In the genomic region with DNA sequence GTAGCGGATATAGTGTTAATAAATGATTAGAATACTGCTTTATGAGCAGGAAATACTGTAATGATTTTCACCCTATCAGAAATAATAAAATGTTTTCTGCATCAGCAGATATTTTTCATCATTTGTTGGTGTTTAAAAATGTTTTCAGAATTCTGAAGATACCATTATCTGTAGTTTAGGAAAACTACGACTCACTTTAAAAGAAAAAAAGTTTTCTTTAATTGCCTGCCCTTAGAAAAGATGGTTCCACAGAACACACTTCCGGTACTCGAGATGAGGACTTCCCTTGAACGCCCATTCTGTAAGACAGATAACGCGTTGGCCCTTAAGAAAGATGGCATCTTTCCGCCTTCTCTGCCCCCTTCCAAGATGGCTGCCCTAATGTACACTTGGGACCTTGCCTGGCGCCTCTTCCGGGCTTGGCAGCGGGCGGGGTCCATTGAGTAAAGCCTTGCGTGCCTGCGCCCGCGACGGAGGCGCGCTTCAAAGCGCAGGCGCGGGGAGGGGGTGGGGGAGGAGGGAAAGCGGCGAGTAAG, we compare ENCODE assay signal across 1 cellular context.
TF ChIP-seq lines count a peak whose summit lies in the region.

Gene SZRD1, plus strand, starts transcription at position 521 of the 536 bp plus-strand sequence. CDS start 16 bp downstream, outside the sequence.

TF ChIP-seq in HCT116, 20 proteins besides CTCF, POLR2A, EP300 and RAD21 (continued from another document):
- TF ChIP-seq SIN3A (IDR thresholded peaks at IDR 0.05; ENCODE audit: low read depth), result no peak
- 0 out of 2 replicates have a peak, but pooled peaks have one; percentile 14 for TF ChIP-seq FOSL1 (IDR thresholded peaks at IDR 0.05; ENCODE audit: low read depth)
- TF ChIP-seq POLR2AphosphoS5 (IDR thresholded peaks at IDR 0.05; ENCODE audit: low read depth, low read length), result no peak
- TF ChIP-seq SP1 (IDR thresholded peaks at IDR 0.05; ENCODE audit: low read depth), result peak; percentile 85
- peak; percentile 77 for TF ChIP-seq TCF7L2 (IDR thresholded peaks at IDR 0.05; ENCODE audit: borderline replicate concordance, extremely low read depth, insufficient read depth, insufficient read length)
- TF ChIP-seq, protein P1, sequence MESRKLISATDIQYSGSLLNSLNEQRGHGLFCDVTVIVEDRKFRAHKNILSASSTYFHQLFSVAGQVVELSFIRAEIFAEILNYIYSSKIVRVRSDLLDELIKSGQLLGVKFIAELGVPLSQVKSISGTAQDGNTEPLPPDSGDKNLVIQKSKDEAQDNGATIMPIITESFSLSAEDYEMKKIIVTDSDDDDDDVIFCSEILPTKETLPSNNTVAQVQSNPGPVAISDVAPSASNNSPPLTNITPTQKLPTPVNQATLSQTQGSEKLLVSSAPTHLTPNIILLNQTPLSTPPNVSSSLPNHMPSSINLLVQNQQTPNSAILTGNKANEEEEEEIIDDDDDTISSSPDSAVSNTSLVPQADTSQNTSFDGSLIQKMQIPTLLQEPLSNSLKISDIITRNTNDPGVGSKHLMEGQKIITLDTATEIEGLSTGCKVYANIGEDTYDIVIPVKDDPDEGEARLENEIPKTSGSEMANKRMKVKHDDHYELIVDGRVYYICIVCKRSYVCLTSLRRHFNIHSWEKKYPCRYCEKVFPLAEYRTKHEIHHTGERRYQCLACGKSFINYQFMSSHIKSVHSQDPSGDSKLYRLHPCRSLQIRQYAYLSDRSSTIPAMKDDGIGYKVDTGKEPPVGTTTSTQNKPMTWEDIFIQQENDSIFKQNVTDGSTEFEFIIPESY (IDR thresholded peaks at IDR 0.05; ENCODE audit: extremely low read depth, insufficient replicate concordance, low read length), result peak; percentile 21
- peak; percentile 98 for TF ChIP-seq EGR1 (IDR thresholded peaks at IDR 0.05; ENCODE audit: low read depth)
